ENCODE assay signal across 7 cellular contexts in genomic region chr14:105299654-105300541, GRCh38. TPM values are rescaled to one million over a fixed set of nuclear protein-coding genes. Genes with fewer than 3 reads are reported as not detected.
DNase-seq lines count a peak whose midpoint lies in the region; ATAC-seq, FAIRE-seq and TF ChIP-seq lines count a peak whose summit lies in the region.

No MANE protein-coding gene starts in this region.

- no peaks in the 10 kb centered on the region for H3K27me3 ChIP-seq in HAP-1 (ENCODE audit: low read depth)
- H3K27me3 ChIP-seq in keratinocyte (ENCODE audit: control insufficient read depth, extremely low read depth, insufficient read depth, low read length) = no peaks in the 10 kb centered on the region

- peak; percentile 35 for ATAC-seq in GM18517 (IDR thresholded peaks at IDR 0.05; ENCODE audit: unreplicated experiment)

- dilution Hi-C loops in keratinocyte (cut with MboI; ENCODE audit: extremely low pct_ligation_motif_present, low sequenced_read_pairs) = no loop called here

- peak overlapping the region; percentile 89 for H3K9ac ChIP-seq in keratinocyte (ENCODE audit: control insufficient read depth, extremely low read depth, insufficient read depth, low read length)

- H3K36me3 ChIP-seq in HAP-1 (replicated peaks) (no peaks in the 10 kb centered on the region), keratinocyte (ENCODE audit: control insufficient read depth in 2 of 2, extremely low read depth in 1 of 2, insufficient read depth in 2 of 2, low read length in 2 of 2) (no peaks in the 10 kb centered on the region)

- peaks cover 46% of the 10 kb centered on the region for H3K79me2 ChIP-seq in keratinocyte (ENCODE audit: control insufficient read depth, insufficient read depth, low read length)

- H3K4me2 ChIP-seq in keratinocyte (ENCODE audit: control insufficient read depth, extremely low read depth, insufficient read depth, low read depth, low read length) = peak overlapping the region; percentile 87

- H3K4me1 ChIP-seq in HAP-1 (peaks cover 6% of the 10 kb centered on the region), keratinocyte (ENCODE audit: control insufficient read depth, extremely low read depth, insufficient read depth, low read length) (peaks cover 5% of the 10 kb centered on the region)

- peak overlapping the region; percentile 95 for H2AFZ ChIP-seq in keratinocyte (ENCODE audit: control insufficient read depth, low read length)

- DNase-seq in HAP-1 (ENCODE audit: low spot score in 2 of 2) = peak; percentile 13 to 32
- DNase-seq in NB4 (ENCODE audit: low read depth) = peak; percentile 37
- peak; percentile 15 for DNase-seq in amniotic epithelial cell (ENCODE audit: low read depth)
- no peak for DNase-seq in keratinocyte (ENCODE audit: low read depth, low spot score)
- DNase-seq in stimulated activated CD8-positive, alpha-beta memory T cell treated with anti-CD3 and anti-CD28 coated beads, Interleukin-4, amount 100 ng/mL, for 24 hours (ENCODE audit: low read depth) = peak; percentile 25
- DNase-seq in A172 (ENCODE audit: low spot score) = no peak

- H4K20me1 ChIP-seq in keratinocyte (ENCODE audit: control insufficient read depth, extremely low read depth, insufficient read depth, low read length) = no peaks in the 10 kb centered on the region

- no peaks in the 10 kb centered on the region for H3K9me1 ChIP-seq in keratinocyte (ENCODE audit: control insufficient read depth, extremely low read depth, insufficient read depth, low read length)

- peak overlapping the region; percentile 69 for H3K27ac ChIP-seq in keratinocyte (ENCODE audit: control insufficient read depth, insufficient read depth, low read length)

- in situ Hi-C loops in HAP-1 (cut with MboI; ENCODE audit: low sequenced_read_pairs) = no loop called here

- FAIRE-seq in keratinocyte (lab: Jason Lieb, UNC) = no peak

- H3K4me3 ChIP-seq in HAP-1 = peak overlapping the region; percentile 72
- peak overlapping the region; percentile 75 for H3K4me3 ChIP-seq in NB4 (ENCODE audit: low read depth, low read length)
- peak overlapping the region; percentile 75 to 96 (median 86) for H3K4me3 ChIP-seq in keratinocyte (ENCODE audit: control insufficient read depth in 2 of 3, extremely low read depth in 1 of 3, insufficient read depth in 2 of 3, low read depth in 1 of 3, low read length in 3 of 3)

- TF ChIP-seq POLR2A in NB4 (IDR thresholded peaks at IDR 0.05; ENCODE audit: extremely low read depth, insufficient read length) = no peak

- H3K9me3 ChIP-seq in HAP-1 = no peaks in the 10 kb centered on the region
- H3K9me3 ChIP-seq in keratinocyte (ENCODE audit: control insufficient read depth, low read depth, low read length) = no peaks in the 10 kb centered on the region

- TF ChIP-seq CTCF in NB4 (IDR thresholded peaks at IDR 0.05; ENCODE audit: low read depth, low read length) (no peak), keratinocyte (optimal IDR thresholded peaks at IDR 0.05 in 1 of 3, IDR thresholded peaks at IDR 0.05 in 1 of 3, conservative IDR thresholded peaks at IDR 0.05 in 1 of 3; ENCODE audit: extremely low read depth in 1 of 3, insufficient read depth in 2 of 3, low read length in 3 of 3) (no peak)

RNA-seq across cellular contexts. Expression of gene BRF1, which starts 0.9 kb away (rescaled TPM):
- 5.4 to 8.1 TPM (median 6.5 TPM) in 3 replicates for polyA plus RNA-seq in keratinocyte
- polyA plus RNA-seq in keratinocyte (2011; ENCODE audit: low read depth) = 9.7 TPM
- 3.5 and 5.7 TPM in 2 replicates for polyA plus RNA-seq in keratinocyte (2011; cell fraction: cytosol; rRNA removed)
- polyA plus RNA-seq in keratinocyte (2011; cell fraction: nucleus; rRNA removed) = 16.5 and 18.3 TPM in 2 replicates
- 6.9 and 16.0 TPM in 2 replicates for polyA plus RNA-seq in keratinocyte (2012; ENCODE audit: low replicate concordance)
- 12.9 to 21.2 TPM (median 13.0 TPM) in 3 replicates for polyA minus RNA-seq in keratinocyte
- polyA minus RNA-seq in keratinocyte (2011; cell fraction: cytosol; rRNA and poly(A)+ RNA removed) = 7.5 TPM
- 21.6 and 27.5 TPM in 2 replicates for polyA minus RNA-seq in keratinocyte (2011; cell fraction: nucleus; rRNA and poly(A)+ RNA removed)
- 12.0 and 16.2 TPM in 2 replicates for total RNA-seq in A172 (2014; rRNA removed; shearing (Covaris generic))

RNA-seq across cellular contexts. Expression of gene PACS2, which starts 14.7 kb away (rescaled TPM):
- 11.8 to 20.8 TPM (median 20.5 TPM) in 3 replicates for polyA plus RNA-seq in keratinocyte
- polyA plus RNA-seq in keratinocyte (2011; ENCODE audit: low read depth) = 35.6 TPM
- 12.0 and 25.2 TPM in 2 replicates for polyA plus RNA-seq in keratinocyte (2011; cell fraction: cytosol; rRNA removed)
- polyA plus RNA-seq in keratinocyte (2011; cell fraction: nucleus; rRNA removed) = 43.0 and 55.0 TPM in 2 replicates
- 22.7 and 26.5 TPM in 2 replicates for polyA plus RNA-seq in keratinocyte (2012; ENCODE audit: low replicate concordance)
- polyA minus RNA-seq in keratinocyte = 23.0 to 42.8 TPM (median 27.0 TPM) in 3 replicates
- polyA minus RNA-seq in keratinocyte (2011; cell fraction: cytosol; rRNA and poly(A)+ RNA removed) = 32.0 TPM
- 27.0 and 29.3 TPM in 2 replicates for polyA minus RNA-seq in keratinocyte (2011; cell fraction: nucleus; rRNA and poly(A)+ RNA removed)
- 29.8 and 35.9 TPM in 2 replicates for total RNA-seq in A172 (2014; rRNA removed; shearing (Covaris generic))

RNA-seq across cellular contexts. Expression of gene BTBD6, which starts 51.6 kb away (rescaled TPM):
- polyA plus RNA-seq in keratinocyte = 22.2 to 31.9 TPM (median 28.3 TPM) in 3 replicates
- 13.2 TPM for polyA plus RNA-seq in keratinocyte (2011; ENCODE audit: low read depth)
- 16.7 and 24.8 TPM in 2 replicates for polyA plus RNA-seq in keratinocyte (2011; cell fraction: cytosol; rRNA removed)
- 26.6 and 27.7 TPM in 2 replicates for polyA plus RNA-seq in keratinocyte (2011; cell fraction: nucleus; rRNA removed)
- 25.9 and 34.5 TPM in 2 replicates for polyA plus RNA-seq in keratinocyte (2012; ENCODE audit: low replicate concordance)
- 25.7 to 27.9 TPM (median 26.1 TPM) in 3 replicates for polyA minus RNA-seq in keratinocyte
- polyA minus RNA-seq in keratinocyte (2011; cell fraction: cytosol; rRNA and poly(A)+ RNA removed) = 32.8 TPM
- 6.7 and 8.5 TPM in 2 replicates for polyA minus RNA-seq in keratinocyte (2011; cell fraction: nucleus; rRNA and poly(A)+ RNA removed)
- not detected in 2 replicates for total RNA-seq in A172 (2014; rRNA removed; shearing (Covaris generic))

Comparison
In these comparisons a context has a peak if more than half of its experiments do, and no peak if none do; other contexts are left out.
1. DNase-seq: peak in HAP-1 (2 of 2), NB4 (single experiment), amniotic epithelial cell (single experiment) and stimulated activated CD8-positive, alpha-beta memory T cell treated with anti-CD3 and anti-CD28 coated beads, Interleukin-4, amount 100 ng/mL, for 24 hours (single experiment); none in keratinocyte (single experiment) and A172 (single experiment).
2. Peak in every context shown above with its lines, with median percentiles within 50 percentile points of each other: H3K4me3 ChIP-seq.